Comparison of ENCODE assay signal across 2 cellular contexts in the genomic region with DNA sequence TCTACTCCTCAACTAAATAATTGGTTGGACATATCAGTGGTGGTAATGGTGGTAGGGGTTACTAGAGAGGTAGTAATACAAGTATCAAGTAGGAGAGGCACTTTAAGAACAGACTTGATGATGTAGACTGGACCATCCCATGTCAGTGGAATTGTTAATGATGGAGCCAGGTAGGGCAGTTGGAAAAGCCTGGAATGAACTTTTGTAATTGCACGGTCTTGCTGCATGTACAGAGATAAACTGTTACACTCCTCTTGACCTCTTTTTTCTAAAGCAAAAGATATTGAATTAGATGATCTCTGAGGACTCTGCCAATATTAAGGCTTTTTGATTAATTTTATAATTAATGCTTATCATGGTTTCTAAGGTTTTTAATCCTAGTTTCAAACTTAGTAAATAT.
TF ChIP-seq lines count a peak whose summit lies in the region.

No MANE protein-coding gene starts in this region.

TF ChIP-seq in liver, 16 proteins besides CTCF, POLR2A, EP300 and RAD21:
- peak; percentile 11 for TF ChIP-seq YY1 (IDR thresholded peaks at IDR 0.05)
- no peak for TF ChIP-seq NR2F2 (IDR thresholded peaks at IDR 0.05)
- TF ChIP-seq HNF4A (conservative IDR thresholded peaks at IDR 0.05), result peak; percentile 20 to 47
- TF ChIP-seq, protein P1, sequence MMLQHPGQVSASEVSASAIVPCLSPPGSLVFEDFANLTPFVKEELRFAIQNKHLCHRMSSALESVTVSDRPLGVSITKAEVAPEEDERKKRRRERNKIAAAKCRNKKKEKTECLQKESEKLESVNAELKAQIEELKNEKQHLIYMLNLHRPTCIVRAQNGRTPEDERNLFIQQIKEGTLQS (IDR thresholded peaks at IDR 0.05), result no peak
- TF ChIP-seq, protein P2, sequence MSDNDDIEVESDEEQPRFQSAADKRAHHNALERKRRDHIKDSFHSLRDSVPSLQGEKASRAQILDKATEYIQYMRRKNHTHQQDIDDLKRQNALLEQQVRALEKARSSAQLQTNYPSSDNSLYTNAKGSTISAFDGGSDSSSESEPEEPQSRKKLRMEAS (IDR thresholded peaks at IDR 0.05), result no peak
- TF ChIP-seq RXRA (IDR thresholded peaks at IDR 0.05), result peak; percentile 68 to 78

TF ChIP-seq in HepG2, 621 proteins besides CTCF, POLR2A, EP300 and RAD21:
- TF ChIP-seq KDM3A (CRISPR knock-in tag; IDR thresholded peaks at IDR 0.05; ENCODE audit: low read depth) (no peak), ARNT (IDR thresholded peaks at IDR 0.05) (no peak), SSRP1 (CRISPR knock-in tag; IDR thresholded peaks at IDR 0.05) (no peak), ZNF101 (CRISPR knock-in tag; IDR thresholded peaks at IDR 0.05; ENCODE audit: borderline replicate concordance, low read depth) (no peak), NR3C1 (CRISPR knock-in tag; IDR thresholded peaks at IDR 0.05) (no peak), WIZ (CRISPR knock-in tag; IDR thresholded peaks at IDR 0.05) (no peak), ZNF292 (CRISPR knock-in tag; IDR thresholded peaks at IDR 0.05; ENCODE audit: borderline replicate concordance, low read depth) (no peak), MLLT10 (CRISPR knock-in tag; IDR thresholded peaks at IDR 0.05) (no peak)
- TF ChIP-seq, protein P3, sequence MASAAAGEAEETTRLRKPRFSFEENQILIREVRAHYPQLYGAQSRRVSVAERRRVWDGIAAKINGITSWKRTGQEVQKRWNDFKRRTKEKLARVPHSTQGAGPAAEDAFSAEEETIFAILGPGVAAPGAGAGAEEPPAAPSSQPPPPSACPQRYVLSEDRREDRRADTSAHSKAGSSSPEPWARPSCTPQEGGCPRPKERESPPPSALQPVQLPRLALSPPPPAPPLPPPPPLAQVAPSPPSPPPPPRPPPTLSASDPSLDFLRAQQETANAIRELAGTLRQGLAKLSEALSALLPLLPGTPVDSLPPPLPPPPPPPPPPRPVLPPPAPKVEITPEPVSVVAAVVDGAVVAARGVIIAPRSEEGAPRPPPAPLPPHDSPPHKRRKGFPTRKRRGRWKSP (CRISPR knock-in tag; IDR thresholded peaks at IDR 0.05), result no peak
- TF ChIP-seq, protein P4, sequence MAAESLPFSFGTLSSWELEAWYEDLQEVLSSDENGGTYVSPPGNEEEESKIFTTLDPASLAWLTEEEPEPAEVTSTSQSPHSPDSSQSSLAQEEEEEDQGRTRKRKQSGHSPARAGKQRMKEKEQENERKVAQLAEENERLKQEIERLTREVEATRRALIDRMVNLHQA (CRISPR knock-in tag; IDR thresholded peaks at IDR 0.05), result no peak
- TF ChIP-seq, protein P5, sequence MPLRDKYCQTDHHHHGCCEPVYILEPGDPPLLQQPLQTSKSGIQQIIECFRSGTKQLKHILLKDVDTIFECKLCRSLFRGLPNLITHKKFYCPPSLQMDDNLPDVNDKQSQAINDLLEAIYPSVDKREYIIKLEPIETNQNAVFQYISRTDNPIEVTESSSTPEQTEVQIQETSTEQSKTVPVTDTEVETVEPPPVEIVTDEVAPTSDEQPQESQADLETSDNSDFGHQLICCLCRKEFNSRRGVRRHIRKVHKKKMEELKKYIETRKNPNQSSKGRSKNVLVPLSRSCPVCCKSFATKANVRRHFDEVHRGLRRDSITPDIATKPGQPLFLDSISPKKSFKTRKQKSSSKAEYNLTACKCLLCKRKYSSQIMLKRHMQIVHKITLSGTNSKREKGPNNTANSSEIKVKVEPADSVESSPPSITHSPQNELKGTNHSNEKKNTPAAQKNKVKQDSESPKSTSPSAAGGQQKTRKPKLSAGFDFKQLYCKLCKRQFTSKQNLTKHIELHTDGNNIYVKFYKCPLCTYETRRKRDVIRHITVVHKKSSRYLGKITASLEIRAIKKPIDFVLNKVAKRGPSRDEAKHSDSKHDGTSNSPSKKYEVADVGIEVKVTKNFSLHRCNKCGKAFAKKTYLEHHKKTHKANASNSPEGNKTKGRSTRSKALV (CRISPR knock-in tag; IDR thresholded peaks at IDR 0.05), result no peak
- TF ChIP-seq, protein P6, sequence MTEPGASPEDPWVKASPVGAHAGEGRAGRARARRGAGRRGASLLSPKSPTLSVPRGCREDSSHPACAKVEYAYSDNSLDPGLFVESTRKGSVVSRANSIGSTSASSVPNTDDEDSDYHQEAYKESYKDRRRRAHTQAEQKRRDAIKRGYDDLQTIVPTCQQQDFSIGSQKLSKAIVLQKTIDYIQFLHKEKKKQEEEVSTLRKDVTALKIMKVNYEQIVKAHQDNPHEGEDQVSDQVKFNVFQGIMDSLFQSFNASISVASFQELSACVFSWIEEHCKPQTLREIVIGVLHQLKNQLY (CRISPR knock-in tag; IDR thresholded peaks at IDR 0.05), result no peak
- TF ChIP-seq, protein P7, sequence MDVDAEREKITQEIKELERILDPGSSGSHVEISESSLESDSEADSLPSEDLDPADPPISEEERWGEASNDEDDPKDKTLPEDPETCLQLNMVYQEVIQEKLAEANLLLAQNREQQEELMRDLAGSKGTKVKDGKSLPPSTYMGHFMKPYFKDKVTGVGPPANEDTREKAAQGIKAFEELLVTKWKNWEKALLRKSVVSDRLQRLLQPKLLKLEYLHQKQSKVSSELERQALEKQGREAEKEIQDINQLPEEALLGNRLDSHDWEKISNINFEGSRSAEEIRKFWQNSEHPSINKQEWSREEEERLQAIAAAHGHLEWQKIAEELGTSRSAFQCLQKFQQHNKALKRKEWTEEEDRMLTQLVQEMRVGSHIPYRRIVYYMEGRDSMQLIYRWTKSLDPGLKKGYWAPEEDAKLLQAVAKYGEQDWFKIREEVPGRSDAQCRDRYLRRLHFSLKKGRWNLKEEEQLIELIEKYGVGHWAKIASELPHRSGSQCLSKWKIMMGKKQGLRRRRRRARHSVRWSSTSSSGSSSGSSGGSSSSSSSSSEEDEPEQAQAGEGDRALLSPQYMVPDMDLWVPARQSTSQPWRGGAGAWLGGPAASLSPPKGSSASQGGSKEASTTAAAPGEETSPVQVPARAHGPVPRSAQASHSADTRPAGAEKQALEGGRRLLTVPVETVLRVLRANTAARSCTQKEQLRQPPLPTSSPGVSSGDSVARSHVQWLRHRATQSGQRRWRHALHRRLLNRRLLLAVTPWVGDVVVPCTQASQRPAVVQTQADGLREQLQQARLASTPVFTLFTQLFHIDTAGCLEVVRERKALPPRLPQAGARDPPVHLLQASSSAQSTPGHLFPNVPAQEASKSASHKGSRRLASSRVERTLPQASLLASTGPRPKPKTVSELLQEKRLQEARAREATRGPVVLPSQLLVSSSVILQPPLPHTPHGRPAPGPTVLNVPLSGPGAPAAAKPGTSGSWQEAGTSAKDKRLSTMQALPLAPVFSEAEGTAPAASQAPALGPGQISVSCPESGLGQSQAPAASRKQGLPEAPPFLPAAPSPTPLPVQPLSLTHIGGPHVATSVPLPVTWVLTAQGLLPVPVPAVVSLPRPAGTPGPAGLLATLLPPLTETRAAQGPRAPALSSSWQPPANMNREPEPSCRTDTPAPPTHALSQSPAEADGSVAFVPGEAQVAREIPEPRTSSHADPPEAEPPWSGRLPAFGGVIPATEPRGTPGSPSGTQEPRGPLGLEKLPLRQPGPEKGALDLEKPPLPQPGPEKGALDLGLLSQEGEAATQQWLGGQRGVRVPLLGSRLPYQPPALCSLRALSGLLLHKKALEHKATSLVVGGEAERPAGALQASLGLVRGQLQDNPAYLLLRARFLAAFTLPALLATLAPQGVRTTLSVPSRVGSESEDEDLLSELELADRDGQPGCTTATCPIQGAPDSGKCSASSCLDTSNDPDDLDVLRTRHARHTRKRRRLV (CRISPR knock-in tag; IDR thresholded peaks at IDR 0.05), result no peak
